1 cellular context compared by ENCODE assay signal in genomic region chr22:42688241-42688913, GRCh38.
A peak's percentile ranks its signal among the peaks of the same experiment; 100 is the strongest.
TF ChIP-seq lines count a peak whose summit lies in the region.

No MANE protein-coding gene starts in this region.

TF ChIP-seq in HepG2, 621 proteins besides CTCF, POLR2A, EP300 and RAD21 (continued from another document and continues in another):
- no peak for TF ChIP-seq TIGD3 (CRISPR knock-in tag; IDR thresholded peaks at IDR 0.05; ENCODE audit: borderline replicate concordance)
- no peak for TF ChIP-seq FLYWCH1 (CRISPR knock-in tag; IDR thresholded peaks at IDR 0.05)
- TF ChIP-seq ZNF652 (CRISPR knock-in tag; IDR thresholded peaks at IDR 0.05; ENCODE audit: borderline replicate concordance, low read depth), result no peak
- TF ChIP-seq ASH2L (IDR thresholded peaks at IDR 0.05; ENCODE audit: insufficient read length, low read depth, low read length), result no peak
- no peak for TF ChIP-seq ZFP62 (CRISPR knock-in tag; IDR thresholded peaks at IDR 0.05)
- no peak for TF ChIP-seq ZBTB44 (CRISPR knock-in tag; IDR thresholded peaks at IDR 0.05)
- TF ChIP-seq ZNF768 (CRISPR knock-in tag; IDR thresholded peaks at IDR 0.05), result no peak; the same call in 1 of the 2 replicates
- no peak for TF ChIP-seq RBAK (CRISPR knock-in tag; IDR thresholded peaks at IDR 0.05)
- no peak for TF ChIP-seq ZNF446 (CRISPR knock-in tag; IDR thresholded peaks at IDR 0.05)
- peak; percentile 46; the same call in 1 of the 2 replicates for TF ChIP-seq CREM (IDR thresholded peaks at IDR 0.05)
- no peak for TF ChIP-seq CREM (CRISPR knock-in tag; IDR thresholded peaks at IDR 0.05)
- no peak for TF ChIP-seq ZNF670 (CRISPR knock-in tag; IDR thresholded peaks at IDR 0.05; ENCODE audit: borderline replicate concordance)
- TF ChIP-seq HNRNPL (IDR thresholded peaks at IDR 0.05; ENCODE audit: low read depth, low read length), result 0 out of 2 replicates have a peak, but pooled peaks have one; percentile 33
- no peak for TF ChIP-seq SYNCRIP (IDR thresholded peaks at IDR 0.05; ENCODE audit: insufficient read depth, low read depth, low read length)
- no peak for TF ChIP-seq SUZ12 (IDR thresholded peaks at IDR 0.05; ENCODE audit: low read depth, low read length)
- TF ChIP-seq ZMYM3 (CRISPR knock-in tag; IDR thresholded peaks at IDR 0.05), result peak; percentile 83
- TF ChIP-seq ZNF512 (CRISPR knock-in tag; IDR thresholded peaks at IDR 0.05), result no peak
- no peak for TF ChIP-seq SCMH1 (CRISPR knock-in tag; IDR thresholded peaks at IDR 0.05; ENCODE audit: borderline replicate concordance)
- TF ChIP-seq JARID2 (CRISPR knock-in tag; IDR thresholded peaks at IDR 0.05; ENCODE audit: insufficient replicate concordance), result no peak
- 0 out of 2 replicates have a peak, but pooled peaks have one; percentile 28 for TF ChIP-seq IKZF5 (CRISPR knock-in tag; IDR thresholded peaks at IDR 0.05)
- no peak for TF ChIP-seq ZNF589 (CRISPR knock-in tag; conservative IDR thresholded peaks at IDR 0.05)
- TF ChIP-seq MAFF (IDR thresholded peaks at IDR 0.05; ENCODE audit: low read depth, low read length), result no peak
- no peak for TF ChIP-seq GABPA (IDR thresholded peaks at IDR 0.05; ENCODE audit: low read depth, low read length)
- no peak for TF ChIP-seq GABPA (CRISPR knock-in tag; IDR thresholded peaks at IDR 0.05; ENCODE audit: low read depth)
- no peak for TF ChIP-seq PHB2 (IDR thresholded peaks at IDR 0.05; ENCODE audit: partially characterized antibody)
- TF ChIP-seq ZNF143 (CRISPR knock-in tag; IDR thresholded peaks at IDR 0.05), result peak; percentile 55
- peak; percentile 41; the same call in 1 of the 2 replicates for TF ChIP-seq HMG20A (CRISPR knock-in tag; IDR thresholded peaks at IDR 0.05; ENCODE audit: borderline replicate concordance)
- TF ChIP-seq ZUFSP (CRISPR knock-in tag; IDR thresholded peaks at IDR 0.05; ENCODE audit: borderline replicate concordance), result no peak
- TF ChIP-seq KLF6 (CRISPR knock-in tag; IDR thresholded peaks at IDR 0.05), result peak; percentile 34; the same call in 1 of the 2 replicates
- no peak for TF ChIP-seq ZNF10 (CRISPR knock-in tag; IDR thresholded peaks at IDR 0.05; ENCODE audit: borderline replicate concordance, low read depth)
- TF ChIP-seq TP53 (CRISPR knock-in tag; conservative IDR thresholded peaks at IDR 0.05), result no peak
- TF ChIP-seq MYNN (CRISPR knock-in tag; IDR thresholded peaks at IDR 0.05; ENCODE audit: low read depth), result no peak
- TF ChIP-seq HNF4A (CRISPR knock-in tag; IDR thresholded peaks at IDR 0.05), result peak; percentile 90
- TF ChIP-seq RFXANK (CRISPR knock-in tag; IDR thresholded peaks at IDR 0.05), result no peak
- TF ChIP-seq ZNF577 (CRISPR knock-in tag; IDR thresholded peaks at IDR 0.05; ENCODE audit: borderline replicate concordance, low read depth), result no peak
- no peak for TF ChIP-seq ZFP41 (CRISPR knock-in tag; IDR thresholded peaks at IDR 0.05; ENCODE audit: borderline replicate concordance)
- peak; percentile 87 for TF ChIP-seq CEBPB (IDR thresholded peaks at IDR 0.05; ENCODE audit: borderline replicate concordance, low read depth, low read length)
- TF ChIP-seq ZMYM2 (CRISPR knock-in tag; IDR thresholded peaks at IDR 0.05), result no peak
- TF ChIP-seq POGZ (CRISPR knock-in tag; IDR thresholded peaks at IDR 0.05), result no peak
- TF ChIP-seq ZNF225 (CRISPR knock-in tag; IDR thresholded peaks at IDR 0.05), result no peak
- TF ChIP-seq ZBTB8A (CRISPR knock-in tag; IDR thresholded peaks at IDR 0.05; ENCODE audit: borderline replicate concordance, low read depth), result no peak
- no peak for TF ChIP-seq ZNF879 (CRISPR knock-in tag; IDR thresholded peaks at IDR 0.05)
- no peak; the same call in 1 of the 2 replicates for TF ChIP-seq ETV5 (CRISPR knock-in tag; IDR thresholded peaks at IDR 0.05; ENCODE audit: borderline replicate concordance)
- no peak for TF ChIP-seq ZC3H13 (CRISPR knock-in tag; IDR thresholded peaks at IDR 0.05)
- no peak for TF ChIP-seq AKAP8 (CRISPR knock-in tag; IDR thresholded peaks at IDR 0.05)
- TF ChIP-seq CERS6 (CRISPR knock-in tag; IDR thresholded peaks at IDR 0.05), result no peak
- no peak for TF ChIP-seq KDM4B (CRISPR knock-in tag; IDR thresholded peaks at IDR 0.05)
- no peak for TF ChIP-seq ZNF234 (CRISPR knock-in tag; conservative IDR thresholded peaks at IDR 0.05)
- TF ChIP-seq ZNF552 (CRISPR knock-in tag; IDR thresholded peaks at IDR 0.05; ENCODE audit: borderline replicate concordance), result no peak
- no peak for TF ChIP-seq EZH2 (conservative IDR thresholded peaks at IDR 0.05; ENCODE audit: low read depth, low read length)
- TF ChIP-seq DZIP1 (CRISPR knock-in tag; IDR thresholded peaks at IDR 0.05), result no peak
- no peak for TF ChIP-seq ZNF510 (CRISPR knock-in tag; IDR thresholded peaks at IDR 0.05; ENCODE audit: low read depth)
- no peak for TF ChIP-seq TOE1 (CRISPR knock-in tag; IDR thresholded peaks at IDR 0.05)
- TF ChIP-seq ZHX2 (IDR thresholded peaks at IDR 0.05; ENCODE audit: low read depth), result no peak
- TF ChIP-seq ZHX2 (CRISPR knock-in tag; IDR thresholded peaks at IDR 0.05; ENCODE audit: borderline replicate concordance), result no peak
- TF ChIP-seq CHD2 (IDR thresholded peaks at IDR 0.05; ENCODE audit: low read depth, low read length), result no peak
- TF ChIP-seq MTA3 (CRISPR knock-in tag; IDR thresholded peaks at IDR 0.05), result no peak
